In genomic region chr15:76311071-76311956, GRCh38 we compare ENCODE assay signal across 8 cellular contexts. TPM values are rescaled to one million over a fixed set of nuclear protein-coding genes. Genes with fewer than 3 reads are reported as not detected.
A peak's percentile ranks its signal among the peaks of the same experiment; 100 is the strongest.
DNase-seq lines count a peak whose midpoint lies in the region; ATAC-seq and TF ChIP-seq lines count a peak whose summit lies in the region.

Gene ETFA, minus strand, starts transcription at chr15:76311469. Its CDS starts 81 bp downstream, at chr15:76311388.

- DNase-seq in DMS114 treated with DMSO at 0.1 percent for 48 hours (lab: John Stamatoyannopoulos, UW; ENCODE audit: unreplicated experiment), result peak; percentile 91
- DNase-seq in IMR-90, result peak; percentile 92
- DNase-seq in OCI-LY7 (ENCODE audit: low spot score), result peak; percentile 99
- DNase-seq in activated T-cell treated with anti-CD3 and anti-CD28 coated beads for 24 hours (ENCODE audit: low read depth), result peak; percentile 89
- DNase-seq in epithelial cell of prostate (ENCODE audit: low read depth, low spot score), result peak; percentile 67
- DNase-seq in mucosa of gallbladder (ENCODE audit: low spot score), result peak; percentile 97
- DNase-seq in stimulated activated CD8-positive, alpha-beta memory T cell treated with anti-CD3 and anti-CD28 coated beads, Interleukin-4, amount 100 ng/mL, for 24 hours (ENCODE audit: low read depth), result peak; percentile 87

- H4K5ac ChIP-seq in IMR-90 (ENCODE audit: low read depth, low read length), result peak within 1 kb of the TSS; percentile 99

- peak within 1 kb of the TSS; percentile 94 for H3K9ac ChIP-seq in IMR-90 (ENCODE audit: low read depth, low read length)

- peak within 1 kb of the TSS; percentile 93 for H3K14ac ChIP-seq in IMR-90 (replicated peaks; ENCODE audit: low read depth, low read length)

- H3K9me1 ChIP-seq in IMR-90 (ENCODE audit: insufficient read depth, low read length), result peaks cover 9% of the 10 kb centered on the region

- TF ChIP-seq CTCF in IMR-90 (conservative IDR thresholded peaks at IDR 0.05; ENCODE audit: low read depth, low read length), result no peak
- no peak for TF ChIP-seq CTCF in OCI-LY7 (conservative IDR thresholded peaks at IDR 0.05; ENCODE audit: low read length)

- H4K8ac ChIP-seq in IMR-90 (ENCODE audit: low read depth in 2 of 2, low read length in 2 of 2), result peak within 1 kb of the TSS; percentile 76 to 99

- in situ Hi-C loops in IMR-90 (cut with MboI; ENCODE audit: low sequenced_read_pairs), result no loop called here

- CTCF ChIA-PET in IMR-90 (lab: Yijun Ruan, JAX) (interaction anchor here (0.6 to 0.7 kb wide), 2 partner anchors 111 to 556 kb away, joined by 3 to 5 read pairs; no protein-coding TSS in a partner anchor), OCI-LY7 (lab: Charles Lee; ENCODE audit: unreplicated experiment) (no interaction called here)

- H2AK9ac ChIP-seq in IMR-90 (replicated peaks; ENCODE audit: low read depth, low read length, poor library complexity), result peak within 1 kb of the TSS; percentile 97

- POLR2A ChIA-PET in IMR-90 (lab: Charles Lee; ENCODE audit: unreplicated experiment), result interaction anchor here (0.5 kb wide), 1 partner anchor 71 kb away, joined by 3 read pairs; no protein-coding TSS in a partner anchor
- POLR2A ChIA-PET in OCI-LY7 (lab: Charles Lee), result interaction anchor here (0.6 to 1.1 kb wide), 3 partner anchors 12 to 207 kb away, joined by 3 to 6 read pairs (median 3); partner anchors contain the start of gene ISL2

- peak within 1 kb of the TSS; percentile 80 for H3K56ac ChIP-seq in IMR-90 (ENCODE audit: extremely low read depth, insufficient read depth, low read length)

- no peaks in the 10 kb centered on the region for H3K27me3 ChIP-seq in IMR-90 (ENCODE audit: control insufficient read depth, insufficient read depth, low read length)

- peak within 1 kb of the TSS; percentile 94 for H4K91ac ChIP-seq in IMR-90 (ENCODE audit: insufficient read depth, low read depth, low read length)

- dilution Hi-C loops in IMR-90 (cut with HindIII; ENCODE audit: low sequenced_read_pairs, unreplicated experiment), result no loop called here

- no peak for TF ChIP-seq RAD21 in IMR-90 (IDR thresholded peaks at IDR 0.05; ENCODE audit: low read length)

- TF ChIP-seq POLR2A in IMR-90 (IDR thresholded peaks at IDR 0.05; ENCODE audit: low read depth, low read length), result peak; percentile 90

- H3K36me3 ChIP-seq in IMR-90 (ENCODE audit: control insufficient read depth, insufficient read depth, low read length) (no peaks in the 10 kb centered on the region), OCI-LY7 (ENCODE audit: insufficient read depth, low read length) (peaks cover 19% of the 10 kb centered on the region)

- H4K20me1 ChIP-seq in IMR-90 (ENCODE audit: insufficient read depth, low read length) (peaks cover 13% of the 10 kb centered on the region; the same call in 1 of the 2 replicates), OCI-LY7 (ENCODE audit: insufficient read depth, low read length) (0 out of 2 replicates have a peak, but pooled peaks cover 4% of the 10 kb centered on the region)

- H2AFZ ChIP-seq in IMR-90 (replicated peaks; ENCODE audit: low read length, poor library complexity) (peak within 1 kb of the TSS; percentile 99), OCI-LY7 (ENCODE audit: low read length) (peak within 1 kb of the TSS; percentile 95)

- H3K4me1 ChIP-seq in IMR-90 (ENCODE audit: control insufficient read depth, insufficient read depth, low read length) (peaks cover 10% of the 10 kb centered on the region), OCI-LY7 (ENCODE audit: insufficient read depth, low read length, poor library complexity, severe bottlenecking) (peaks cover 13% of the 10 kb centered on the region)

- intact Hi-C loops in IMR-90 (cut with micrococcal nuclease), result no loop called here
- intact Hi-C loops in OCI-LY7 (cut with micrococcal nuclease; ENCODE audit: unreplicated experiment), result loop anchor here (1.0 kb wide), 1 partner anchor 25 kb away; the partner anchor contains the start of gene ISL2

- peak within 1 kb of the TSS; percentile 77 for H2BK20ac ChIP-seq in IMR-90 (ENCODE audit: low read depth, low read length)

- no peaks in the 10 kb centered on the region for H3K9me2 ChIP-seq in OCI-LY7 (ENCODE audit: insufficient read depth, low read length)

- peak within 1 kb of the TSS; percentile 80 for H3K18ac ChIP-seq in IMR-90 (ENCODE audit: low read depth, low read length)

- no TSS peak for BruUV-seq in IMR-90 (replicated peaks; lab: Mats Ljungman, UMichigan)
- BruUV-seq in OCI-LY7 (replicated peaks; lab: Mats Ljungman, UMichigan), result no TSS peak

- peak within 1 kb of the TSS; percentile 96 for H3K4me2 ChIP-seq in IMR-90 (ENCODE audit: low read depth, low read length)
- peak within 1 kb of the TSS; percentile 79 for H3K4me2 ChIP-seq in OCI-LY7 (ENCODE audit: low read length)

- H3K9me3 ChIP-seq in IMR-90 (ENCODE audit: control insufficient read depth, insufficient read depth, low read length) (no peaks in the 10 kb centered on the region), OCI-LY7 (ENCODE audit: low read length) (no peaks in the 10 kb centered on the region)

- peak within 1 kb of the TSS; percentile 93 for H3K4ac ChIP-seq in IMR-90 (ENCODE audit: low read depth, low read length)

- peak within 1 kb of the TSS; percentile 95; the same call in 2 of the 3 replicates for H2BK15ac ChIP-seq in IMR-90 (ENCODE audit: low read depth, low read length)

- WGBS in IMR-90 (ENCODE audit: extremely low coverage in 2 of 2, insufficient read length in 1 of 2), 2 experiments, result 0% methylated on average over 29 of the region's 60 CpGs; no CpG with 5 or more reads in 1 of the 2 experiments

- peak within 1 kb of the TSS; percentile 84 for H2BK5ac ChIP-seq in IMR-90 (ENCODE audit: low read depth, low read length, poor library complexity, severe bottlenecking)

- H3K23ac ChIP-seq in IMR-90 (ENCODE audit: low read depth, low read length), result peak within 1 kb of the TSS; percentile 97

- peaks cover 0 to 35% of the 10 kb centered on the region in 2 experiments; a peak in 2 of 4 replicates for H3K79me1 ChIP-seq in IMR-90 (ENCODE audit: low read depth in 1 of 2, low read length in 2 of 2)

- peak within 1 kb of the TSS; percentile 43; the same call in 1 of the 2 replicates for H2AK5ac ChIP-seq in IMR-90 (ENCODE audit: low read depth, low read length)

- H2BK120ac ChIP-seq in IMR-90 (ENCODE audit: low read depth, low read length), result peak within 1 kb of the TSS; percentile 97

- peak; percentile 98 for ATAC-seq in GM21529 (IDR thresholded peaks at IDR 0.05; ENCODE audit: unreplicated experiment)
- peak; percentile 96 for ATAC-seq in IMR-90 (ENCODE audit: low read depth)

- H3K79me2 ChIP-seq in OCI-LY7 (ENCODE audit: insufficient read depth, low read depth, low read length), result peaks cover 47% of the 10 kb centered on the region

- H3K27ac ChIP-seq in IMR-90 (ENCODE audit: insufficient read depth, low read length), result peak within 1 kb of the TSS; percentile 79
- peak within 1 kb of the TSS; percentile 27 for H3K27ac ChIP-seq in OCI-LY7 (ENCODE audit: low read depth, low read length, poor library complexity, severe bottlenecking)
- peak within 1 kb of the TSS; percentile 96 for H3K27ac ChIP-seq in epithelial cell of prostate

- H3K4me3 ChIP-seq in IMR-90 (ENCODE audit: insufficient read depth, low read depth, low read length) (peak within 1 kb of the TSS; percentile 82), OCI-LY7 (ENCODE audit: low read depth, low read length, poor library complexity, severe bottlenecking) (peak within 1 kb of the TSS; percentile 80)

TF ChIP-seq in IMR-90, 13 proteins besides CTCF, POLR2A, EP300 and RAD21:
- TF ChIP-seq MAFK (IDR thresholded peaks at IDR 0.05; ENCODE audit: low read depth, low read length) (no peak), SMC3 (IDR thresholded peaks at IDR 0.05; ENCODE audit: low read depth, low read length) (0 out of 2 replicates have a peak, but pooled peaks have one; percentile 9), MXI1 (IDR thresholded peaks at IDR 0.05; ENCODE audit: borderline replicate concordance, low read depth, low read length) (peak; percentile 66; the same call in 1 of the 2 replicates), BHLHE40 (IDR thresholded peaks at IDR 0.05; ENCODE audit: low read depth, low read length) (peak; percentile 86), USF2 (IDR thresholded peaks at IDR 0.05; ENCODE audit: low read depth, low read length) (peak; percentile 86), RCOR1 (IDR thresholded peaks at IDR 0.05; ENCODE audit: insufficient replicate concordance, low read length) (no peak)
- TF ChIP-seq, protein P1, sequence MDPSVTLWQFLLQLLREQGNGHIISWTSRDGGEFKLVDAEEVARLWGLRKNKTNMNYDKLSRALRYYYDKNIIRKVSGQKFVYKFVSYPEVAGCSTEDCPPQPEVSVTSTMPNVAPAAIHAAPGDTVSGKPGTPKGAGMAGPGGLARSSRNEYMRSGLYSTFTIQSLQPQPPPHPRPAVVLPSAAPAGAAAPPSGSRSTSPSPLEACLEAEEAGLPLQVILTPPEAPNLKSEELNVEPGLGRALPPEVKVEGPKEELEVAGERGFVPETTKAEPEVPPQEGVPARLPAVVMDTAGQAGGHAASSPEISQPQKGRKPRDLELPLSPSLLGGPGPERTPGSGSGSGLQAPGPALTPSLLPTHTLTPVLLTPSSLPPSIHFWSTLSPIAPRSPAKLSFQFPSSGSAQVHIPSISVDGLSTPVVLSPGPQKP (IDR thresholded peaks at IDR 0.05; ENCODE audit: borderline replicate concordance, low read depth, low read length), result no peak

RNA-seq across cellular contexts. Expression of gene ETFA, which starts in this region (rescaled TPM):
- 159 and 172 TPM in 2 replicates for total RNA-seq in IMR-90 (2012; rRNA removed)
- 115 and 116 TPM in 2 replicates for polyA plus RNA-seq in IMR-90 (2012; rRNA removed)
- 45.8 and 62.6 TPM in 2 replicates for polyA plus RNA-seq in IMR-90 (2012; cell fraction: cytosol; rRNA removed)
- 22.3 and 88.0 TPM in 2 replicates for polyA plus RNA-seq in IMR-90 (2012; cell fraction: nucleus; rRNA removed; ENCODE audit: low replicate concordance)
- 84.8 and 99.4 TPM in 2 replicates for total RNA-seq in OCI-LY7 (2014; rRNA removed; shearing (Covaris generic))
- 126 and 146 TPM in 2 replicates for total RNA-seq in OCI-LY7 (2022)
- 123 TPM for total RNA-seq in mucosa of gallbladder

Comparison
In these comparisons a context has a peak if more than half of its experiments do, and no peak if none do; other contexts are left out.
1. Peak in every context shown above with its lines: DNase-seq, ATAC-seq, H3K4me3 ChIP-seq and H3K27ac ChIP-seq.
2. H3K27ac ChIP-seq: peak in every context shown above with its lines; median percentile 96 in epithelial cell of prostate; 79 in IMR-90; 27 in OCI-LY7.